Comparison of ENCODE assay signal across 9 cellular contexts in the genomic region with DNA sequence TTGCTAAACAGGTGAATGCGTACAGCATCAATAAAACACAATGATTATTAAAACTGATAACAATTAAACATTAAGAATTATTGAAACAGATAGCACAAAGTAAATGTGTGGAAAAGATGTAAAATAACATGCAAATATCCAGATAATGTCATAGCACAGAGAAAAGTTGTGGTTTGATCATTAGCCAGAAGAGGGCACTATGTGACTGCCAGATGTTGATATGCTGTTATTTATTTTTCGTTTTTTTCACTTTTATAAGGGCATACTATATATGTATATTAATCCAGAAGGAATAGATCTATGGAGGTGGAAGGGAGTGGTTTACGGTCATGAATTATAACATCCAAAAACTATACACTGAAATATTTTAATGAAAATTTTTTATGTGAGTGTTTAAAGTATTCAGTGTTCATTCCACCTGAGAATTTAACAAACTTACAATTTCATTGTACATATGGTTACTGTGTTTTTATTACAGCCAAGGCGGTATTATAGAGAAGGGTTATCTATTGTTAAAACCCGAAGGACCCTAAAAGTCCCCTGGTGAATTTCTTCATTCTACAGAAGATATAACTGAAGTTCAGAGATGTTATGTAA.
DNase-seq lines count a peak whose midpoint lies in the region; TF ChIP-seq lines count a peak whose summit lies in the region.
"Had no signal": no experiment of that assay in that cellular context is flagged by ENCODE, and none has a peak within 500 bp of the region (broad histone marks: within the 10 kb centered on the region; RNA-seq: fewer than 3 reads in every experiment).

No MANE protein-coding gene starts in this region.

- no peaks in the 10 kb centered on the region for H4K20me1 ChIP-seq in OCI-LY3 (ENCODE audit: insufficient read depth, low read length)

- H3K27ac ChIP-seq in OCI-LY3 (ENCODE audit: low read length) (no peak overlapping the region), esophagus muscularis mucosa (replicated peaks in 1 of 4) (no peak overlapping the region)
- H3K27ac ChIP-seq: skin epidermis had no signal

- CTCF ChIA-PET in Calu3 (lab: Charles Lee): no interaction called here

- no peaks in the 10 kb centered on the region for H3K27me3 ChIP-seq in OCI-LY3 (ENCODE audit: low read depth, low read length)
- no peaks in the 10 kb centered on the region for H3K27me3 ChIP-seq in esophagus muscularis mucosa

- H3K4me1 ChIP-seq in OCI-LY3 (ENCODE audit: low read length) (peaks cover 21% of the 10 kb centered on the region), esophagus muscularis mucosa (peaks cover 0 to 8% (median 3%) of the 10 kb centered on the region in 4 donors)

- no peaks in the 10 kb centered on the region for H3K4me1 Mint-ChIP-seq in Calu3 (ENCODE audit: low read depth, unreplicated experiment)
- no peaks in the 10 kb centered on the region for H3K4me1 Mint-ChIP-seq in T-helper 2 cell treated with Interferon-gamma antibody and Interleukin-4, amounts not matched to agents 5 μg/mL and 100 μg/mL, for 36 hours (ENCODE audit: low read depth)

- intact Hi-C loops in Calu3 (cut with micrococcal nuclease; ENCODE audit: unreplicated experiment) (loop anchor here (1.0 to 2.0 kb wide), 2 partner anchors 272 to 309 kb away; no protein-coding TSS in a partner anchor), esophagus muscularis mucosa (cut with DNase I) (loop anchor here (5.0 to 10.0 kb wide), 3 partner anchors 271 to 992 kb away; no protein-coding TSS in a partner anchor)

- H3K9me3 ChIP-seq in OCI-LY3 (ENCODE audit: insufficient read depth, low read length) (no peaks in the 10 kb centered on the region), esophagus muscularis mucosa (no peaks in the 10 kb centered on the region)

- peak; percentile 38 for TF ChIP-seq CTCF in Calu3 (IDR thresholded peaks at IDR 0.05; ENCODE audit: unreplicated experiment)
- peak; percentile 42 for TF ChIP-seq CTCF in GM20000 (IDR thresholded peaks at IDR 0.05; ENCODE audit: extremely low read depth, missing control alignments)
- peak; percentile 86 for TF ChIP-seq CTCF in OCI-LY3 (IDR thresholded peaks at IDR 0.05; ENCODE audit: low read depth, low read length)
- TF ChIP-seq CTCF in esophagus muscularis mucosa (IDR thresholded peaks at IDR 0.05): peak; percentile 57 to 66 (median 57)
- TF ChIP-seq CTCF in retinal pigment epithelial cell (conservative IDR thresholded peaks at IDR 0.05; ENCODE audit: low read depth, low read length): peak; percentile 69

- TF ChIP-seq POLR2A in esophagus muscularis mucosa (IDR thresholded peaks at IDR 0.05; ENCODE audit: low read depth): no peak

- H3K27me3 Mint-ChIP-seq in Calu3 (ENCODE audit: unreplicated experiment): no peaks in the 10 kb centered on the region
- peaks cover 7% of the 10 kb centered on the region for H3K27me3 Mint-ChIP-seq in T-helper 2 cell treated with Interferon-gamma antibody and Interleukin-4, amounts not matched to agents 5 μg/mL and 100 μg/mL, for 36 hours (ENCODE audit: low read depth)

- H3K27ac Mint-ChIP-seq in Calu3 (ENCODE audit: unreplicated experiment): no peak overlapping the region
- H3K27ac Mint-ChIP-seq in T-helper 2 cell treated with Interferon-gamma antibody and Interleukin-4, amounts not matched to agents 5 μg/mL and 100 μg/mL, for 36 hours: no peak overlapping the region

- H3K4me3 ChIP-seq in OCI-LY3 (ENCODE audit: low read length): no peak overlapping the region; the same call in 1 of the 2 replicates
- H3K4me3 ChIP-seq in esophagus muscularis mucosa: no peak overlapping the region
- H3K4me3 ChIP-seq in retinal pigment epithelial cell (ENCODE audit: low read length): no peak overlapping the region
- H3K4me3 ChIP-seq: skin epidermis had no signal

- no peaks in the 10 kb centered on the region for H3K79me2 ChIP-seq in OCI-LY3 (ENCODE audit: low read length)

- H2AFZ ChIP-seq in OCI-LY3 (ENCODE audit: low read depth, low read length): no peak overlapping the region

- BruUV-seq in Calu3 (replicated peaks; lab: Mats Ljungman, UMichigan): no TSS peak

- no peaks in the 10 kb centered on the region for H3K9me3 Mint-ChIP-seq in Calu3 (ENCODE audit: low read depth, unreplicated experiment)
- no peaks in the 10 kb centered on the region for H3K9me3 Mint-ChIP-seq in T-helper 2 cell treated with Interferon-gamma antibody and Interleukin-4, amounts not matched to agents 5 μg/mL and 100 μg/mL, for 36 hours

- no peaks in the 10 kb centered on the region for H3K36me3 ChIP-seq in OCI-LY3 (replicated peaks; ENCODE audit: low read depth, low read length)
- H3K36me3 ChIP-seq in esophagus muscularis mucosa: no peaks in the 10 kb centered on the region

- DNase-seq in Calu3 (peak; percentile 7), GM20000 (ENCODE audit: low spot score) (peak; percentile 9), esophagus muscularis mucosa (ENCODE audit: extremely low spot score) (no peak), retinal pigment epithelial cell (ENCODE audit: low read depth) (no peak), activated T-cell treated with anti-CD3 and anti-CD28 coated beads for 4 hours (no peak)
- no peak for DNase-seq in T-helper 2 cell treated with Interferon-gamma antibody and Interleukin-4, amounts not matched to agents 5 μg/mL and 100 μg/mL, for 36 hours (ENCODE audit: low spot score)
- no peak for DNase-seq in stimulated activated CD4-positive, alpha-beta T cell treated with anti-CD3 and anti-CD28 coated beads, Interleukin-1b, Interleukin-23, amount 100 ng/mL, for 48 hours

- peak overlapping the region; percentile 80 for H3K4me2 ChIP-seq in OCI-LY3 (ENCODE audit: low read length)

- WGBS in esophagus muscularis mucosa: 38% methylated on average over 5 of the region's 5 CpGs

- H3K36me3 Mint-ChIP-seq in Calu3 (ENCODE audit: insufficient read depth, unreplicated experiment): no peaks in the 10 kb centered on the region
- no peaks in the 10 kb centered on the region for H3K36me3 Mint-ChIP-seq in T-helper 2 cell treated with Interferon-gamma antibody and Interleukin-4, amounts not matched to agents 5 μg/mL and 100 μg/mL, for 36 hours (ENCODE audit: low read depth)

- TF ChIP-seq EP300 in esophagus muscularis mucosa (IDR thresholded peaks at IDR 0.05): no peak

- no peak overlapping the region for H3K4me3 Mint-ChIP-seq in Calu3 (ENCODE audit: low read depth, unreplicated experiment)
- no peak overlapping the region for H3K4me3 Mint-ChIP-seq in T-helper 2 cell treated with Interferon-gamma antibody and Interleukin-4, amounts not matched to agents 5 μg/mL and 100 μg/mL, for 36 hours

- H3K9ac ChIP-seq in OCI-LY3 (ENCODE audit: low read length): 0 out of 2 replicates have a peak overlapping the region, but pooled peaks have one; percentile 30

Comparison
In these comparisons a context has a peak if more than half of its experiments do, and no peak if none do; other contexts are left out.
1. DNase-seq: peak in Calu3 (single experiment) and GM20000 (single experiment); none in esophagus muscularis mucosa (single experiment), retinal pigment epithelial cell (single experiment), T-helper 2 cell treated with Interferon-gamma antibody and Interleukin-4, amounts not matched to agents 5 μg/mL and 100 μg/mL, for 36 hours (single experiment), activated T-cell treated with anti-CD3 and anti-CD28 coated beads for 4 hours (single experiment) and stimulated activated CD4-positive, alpha-beta T cell treated with anti-CD3 and anti-CD28 coated beads, Interleukin-1b, Interleukin-23, amount 100 ng/mL, for 48 hours (single experiment).
2. Peak in every context shown above with its lines, with median percentiles within 50 percentile points of each other: CTCF ChIP-seq.